ENCODE assay signal across 12 cellular contexts in the genomic region with DNA sequence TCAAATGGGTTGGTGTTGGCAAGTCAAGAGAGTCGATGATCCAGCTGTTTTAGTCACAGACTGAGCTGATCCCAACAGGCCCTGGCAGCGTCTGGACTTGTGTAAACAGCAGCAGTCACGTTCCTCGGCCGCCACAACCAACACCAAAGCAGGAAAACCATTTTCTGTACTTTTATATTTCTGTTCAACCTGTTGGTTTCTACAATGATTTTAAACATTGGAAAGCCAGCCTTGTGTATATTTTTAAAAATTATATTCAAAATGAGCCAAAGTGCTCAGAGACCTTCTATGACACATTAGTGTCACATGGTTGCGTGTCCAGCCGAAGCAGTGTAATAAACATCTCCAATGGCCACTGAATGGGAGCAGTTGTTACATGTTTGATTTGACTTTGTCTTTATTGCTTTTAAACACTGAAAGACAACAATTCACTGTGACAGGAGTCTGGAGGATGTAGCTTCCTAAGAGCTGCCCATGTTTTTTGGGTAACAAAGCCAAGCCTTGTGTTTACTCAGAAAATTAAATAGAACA. TPM values are rescaled to one million over a fixed set of nuclear protein-coding genes. Genes with fewer than 3 reads are reported as not detected.
DNase-seq lines count a peak whose midpoint lies in the region; ATAC-seq and TF ChIP-seq lines count a peak whose summit lies in the region.
"Had no signal": no experiment of that assay in that cellular context is flagged by ENCODE, and none has a peak within 500 bp of the region (broad histone marks: within the 10 kb centered on the region; RNA-seq: fewer than 3 reads in every experiment).

No MANE protein-coding gene starts in this region.

- no peaks in the 10 kb centered on the region for H3K9me3 ChIP-seq in liver (ENCODE audit: control insufficient read depth in 4 of 4, low read length in 3 of 4)
- no peaks in the 10 kb centered on the region for H3K9me3 ChIP-seq in tibial artery

- peak overlapping the region in 1 of 2 donors; percentile 41 for H3K9ac ChIP-seq in liver (ENCODE audit: low read depth in 1 of 2, low read length in 2 of 2)

- H3K27me3 ChIP-seq in liver (ENCODE audit: control insufficient read depth in 4 of 4, insufficient read depth in 4 of 4, low read length in 3 of 4), result no peaks in the 10 kb centered on the region
- no peaks in the 10 kb centered on the region for H3K27me3 ChIP-seq in tibial artery

- DNase-seq in NCI-H1417 treated with DMSO at 0.1 percent for 48 hours (lab: John Stamatoyannopoulos, UW), result peak; percentile 7
- no peak for DNase-seq in coronary artery (ENCODE audit: low spot score)
- DNase-seq in tibial artery, result peak; percentile 81 to 94
- DNase-seq in activated CD4-positive, alpha-beta T cell treated with anti-CD3 and anti-CD28 coated beads, Interleukin-2, amount 10 ng/mL, durations not matched to agents 7 days and 5 days, result no peak
- DNase-seq: activated gamma-delta T cell; effector CD8-positive, alpha-beta T cell; kidney glomerular epithelial cell; WERI-Rb-1 had no signal

- POLR2A ChIA-PET in activated CD4-positive, alpha-beta T cell treated with anti-CD3 and anti-CD28 coated beads, Interleukin-2, amount 10 ng/mL, durations not matched to agents 7 days and 5 days (lab: Charles Lee), result no interaction called here

- TF ChIP-seq CTCF in coronary artery (IDR thresholded peaks at IDR 0.05), result no peak
- TF ChIP-seq CTCF in liver (IDR thresholded peaks at IDR 0.05; ENCODE audit: low read depth, low read length, missing input control), result no peak
- TF ChIP-seq CTCF in tibial artery (IDR thresholded peaks at IDR 0.05), result no peak

- no peaks in the 10 kb centered on the region for H3K27me3 Mint-ChIP-seq in activated CD4-positive, alpha-beta T cell treated with anti-CD3 and anti-CD28 coated beads, Interleukin-2, amount 10 ng/mL, durations not matched to agents 7 days and 5 days

- H3K27ac ChIP-seq in coronary artery (peak overlapping the region; percentile 59 to 88), liver (ENCODE audit: low read depth in 1 of 2, low read length in 2 of 2) (peak overlapping the region; percentile 80 to 89), tibial artery (peak overlapping the region; percentile 97 to 98)
- H3K27ac ChIP-seq: WERI-Rb-1 had no signal

- H3K4me1 ChIP-seq in liver (ENCODE audit: control insufficient read depth in 4 of 4, insufficient read depth in 4 of 4, low read length in 3 of 4), result peaks cover 10 to 43% (median 32%) of the 10 kb centered on the region in 4 donors
- H3K4me1 ChIP-seq in tibial artery, result peaks cover 6 to 73% (median 40%) of the 10 kb centered on the region in 4 donors

- no peaks in the 10 kb centered on the region for H3K36me3 Mint-ChIP-seq in activated CD4-positive, alpha-beta T cell treated with anti-CD3 and anti-CD28 coated beads, Interleukin-2, amount 10 ng/mL, durations not matched to agents 7 days and 5 days (ENCODE audit: low read depth)
- H3K36me3 Mint-ChIP-seq: stimulated activated memory B cell treated with anti-CD40 and anti-IgM and Interleukin-4, amounts not matched to agents 10 μg/mL and 1 μg/mL and 100 μg/mL, for 72 hours had no signal

- ATAC-seq in GM19351 (IDR thresholded peaks at IDR 0.05; ENCODE audit: unreplicated experiment) (no peak), GM21390 (IDR thresholded peaks at IDR 0.05; ENCODE audit: unreplicated experiment) (no peak)

- intact Hi-C loops in tibial artery (cut with DNase I; ENCODE audit: low total_unique reads), result no loop called here

- peaks cover 0 to 24% (median 10%) of the 10 kb centered on the region in 4 donors for H3K36me3 ChIP-seq in liver (ENCODE audit: control insufficient read depth in 4 of 4, insufficient read depth in 3 of 4, low read depth in 1 of 4, low read length in 3 of 4)
- peaks cover 25 to 34% (median 34%) of the 10 kb centered on the region in 3 donors for H3K36me3 ChIP-seq in tibial artery

- TF ChIP-seq RAD21 in liver (IDR thresholded peaks at IDR 0.05), result no peak

- H3K4me1 Mint-ChIP-seq in activated CD4-positive, alpha-beta T cell treated with anti-CD3 and anti-CD28 coated beads, Interleukin-2, amount 10 ng/mL, durations not matched to agents 7 days and 5 days, result peaks cover 14% of the 10 kb centered on the region

- H3K27ac Mint-ChIP-seq in activated CD4-positive, alpha-beta T cell treated with anti-CD3 and anti-CD28 coated beads, Interleukin-2, amount 10 ng/mL, durations not matched to agents 7 days and 5 days, result no peak overlapping the region
- H3K27ac Mint-ChIP-seq: stimulated activated memory B cell treated with anti-CD40 and anti-IgM and Interleukin-4, amounts not matched to agents 10 μg/mL and 1 μg/mL and 100 μg/mL, for 72 hours had no signal

- no peak overlapping the region for H3K4me3 Mint-ChIP-seq in activated CD4-positive, alpha-beta T cell treated with anti-CD3 and anti-CD28 coated beads, Interleukin-2, amount 10 ng/mL, durations not matched to agents 7 days and 5 days
- H3K4me3 Mint-ChIP-seq: stimulated activated memory B cell treated with anti-CD40 and anti-IgM and Interleukin-4, amounts not matched to agents 10 μg/mL and 1 μg/mL and 100 μg/mL, for 72 hours had no signal

- no peak overlapping the region for H3K4me3 ChIP-seq in coronary artery
- no peak overlapping the region for H3K4me3 ChIP-seq in liver (ENCODE audit: low read depth in 1 of 3, low read length in 3 of 3)
- no peak overlapping the region for H3K4me3 ChIP-seq in tibial artery

- 36% methylated on average over 7 of the region's 7 CpGs for WGBS in liver

- CTCF ChIA-PET in activated CD4-positive, alpha-beta T cell treated with anti-CD3 and anti-CD28 coated beads, Interleukin-2, amount 10 ng/mL, durations not matched to agents 7 days and 5 days (lab: Charles Lee), result no interaction called here

- H3K9me3 Mint-ChIP-seq in activated CD4-positive, alpha-beta T cell treated with anti-CD3 and anti-CD28 coated beads, Interleukin-2, amount 10 ng/mL, durations not matched to agents 7 days and 5 days, result no peaks in the 10 kb centered on the region
- H3K9me3 Mint-ChIP-seq: stimulated activated memory B cell treated with anti-CD40 and anti-IgM and Interleukin-4, amounts not matched to agents 10 μg/mL and 1 μg/mL and 100 μg/mL, for 72 hours had no signal

TF ChIP-seq in liver, 16 proteins besides CTCF, POLR2A, EP300 and RAD21 (continues in another document):
- TF ChIP-seq, protein P1, sequence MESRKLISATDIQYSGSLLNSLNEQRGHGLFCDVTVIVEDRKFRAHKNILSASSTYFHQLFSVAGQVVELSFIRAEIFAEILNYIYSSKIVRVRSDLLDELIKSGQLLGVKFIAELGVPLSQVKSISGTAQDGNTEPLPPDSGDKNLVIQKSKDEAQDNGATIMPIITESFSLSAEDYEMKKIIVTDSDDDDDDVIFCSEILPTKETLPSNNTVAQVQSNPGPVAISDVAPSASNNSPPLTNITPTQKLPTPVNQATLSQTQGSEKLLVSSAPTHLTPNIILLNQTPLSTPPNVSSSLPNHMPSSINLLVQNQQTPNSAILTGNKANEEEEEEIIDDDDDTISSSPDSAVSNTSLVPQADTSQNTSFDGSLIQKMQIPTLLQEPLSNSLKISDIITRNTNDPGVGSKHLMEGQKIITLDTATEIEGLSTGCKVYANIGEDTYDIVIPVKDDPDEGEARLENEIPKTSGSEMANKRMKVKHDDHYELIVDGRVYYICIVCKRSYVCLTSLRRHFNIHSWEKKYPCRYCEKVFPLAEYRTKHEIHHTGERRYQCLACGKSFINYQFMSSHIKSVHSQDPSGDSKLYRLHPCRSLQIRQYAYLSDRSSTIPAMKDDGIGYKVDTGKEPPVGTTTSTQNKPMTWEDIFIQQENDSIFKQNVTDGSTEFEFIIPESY (IDR thresholded peaks at IDR 0.05), result no peak
- TF ChIP-seq SP1 (IDR thresholded peaks at IDR 0.05) (peak; percentile 63), FOXA2 (IDR thresholded peaks at IDR 0.05) (peak; percentile 97), FOXA1 (IDR thresholded peaks at IDR 0.05) (peak; percentile 95), RXRA (IDR thresholded peaks at IDR 0.05) (peak; percentile 60 to 79), HNF4A (conservative IDR thresholded peaks at IDR 0.05) (peak in 1 of 2 donors; percentile 39)

RNA-seq across cellular contexts. Expression of gene SIVA1, which starts 5.9 kb away (rescaled TPM):
- 10 to 100 TPM; 67.4 to 90.4 TPM for total RNA-seq in liver
- 100 to 1,000 TPM; 109 to 115 TPM for polyA plus RNA-seq in liver
- 100 to 1,000 TPM in 1 of 2 experiments, 10 to 100 TPM in 1; 84.7 to 135 TPM for total RNA-seq in activated CD4-positive, alpha-beta T cell treated with anti-CD3 and anti-CD28 coated beads, Interleukin-2, amount 10 ng/mL, durations not matched to agents 7 days and 5 days

RNA-seq across cellular contexts. Expression of gene ADSS1, which starts 23.0 kb away (rescaled TPM):
- 10 to 100 TPM in 1 of 2 donors, 1 to 10 TPM in 1; 1.8 to 13.3 TPM for total RNA-seq in liver
- polyA plus RNA-seq in liver, result 10 to 100 TPM; 11.0 to 18.8 TPM
- total RNA-seq in activated CD4-positive, alpha-beta T cell treated with anti-CD3 and anti-CD28 coated beads, Interleukin-2, amount 10 ng/mL, durations not matched to agents 7 days and 5 days, result 1 to 10 TPM in 1 of 2 experiments, under 1 TPM in 1; 0.81 to 1.2 TPM

RNA-seq across cellular contexts. Expression of gene AKT1, which starts 48.5 kb away (rescaled TPM):
- total RNA-seq in liver, result 100 to 1,000 TPM in 1 of 2 donors, 10 to 100 TPM in 1; 39.2 to 192 TPM
- 10 to 100 TPM; 30.6 to 78.2 TPM for polyA plus RNA-seq in liver
- 100 to 1,000 TPM; 159 to 166 TPM for total RNA-seq in activated CD4-positive, alpha-beta T cell treated with anti-CD3 and anti-CD28 coated beads, Interleukin-2, amount 10 ng/mL, durations not matched to agents 7 days and 5 days

RNA-seq across cellular contexts. Expression of gene ZBTB42, which starts 53.9 kb away (rescaled TPM):
- total RNA-seq in liver, result 1 to 10 TPM; 5.4 to 9.4 TPM
- polyA plus RNA-seq in liver, result 1 to 10 TPM; 1.5 to 4.4 TPM
- total RNA-seq in activated CD4-positive, alpha-beta T cell treated with anti-CD3 and anti-CD28 coated beads, Interleukin-2, amount 10 ng/mL, durations not matched to agents 7 days and 5 days, result 1 to 10 TPM; 4.5 to 5.8 TPM

RNA-seq across cellular contexts. Expression of gene INF2, which starts 57.6 kb away (rescaled TPM):
- 10 to 100 TPM; 13.1 to 35.8 TPM for total RNA-seq in liver
- polyA plus RNA-seq in liver, result 10 to 100 TPM; 15.1 to 51.6 TPM
- total RNA-seq in activated CD4-positive, alpha-beta T cell treated with anti-CD3 and anti-CD28 coated beads, Interleukin-2, amount 10 ng/mL, durations not matched to agents 7 days and 5 days, result 100 to 1,000 TPM; 163 to 171 TPM

Comparison
In these comparisons a context has a peak if more than half of its experiments do, and no peak if none do; other contexts are left out.
1. DNase-seq: peak in NCI-H1417 treated with DMSO at 0.1 percent for 48 hours (single experiment) and tibial artery (2 of 2); none in coronary artery (single experiment) and activated CD4-positive, alpha-beta T cell treated with anti-CD3 and anti-CD28 coated beads, Interleukin-2, amount 10 ng/mL, durations not matched to agents 7 days and 5 days (single experiment).
2. Peak in every context shown above with its lines, with median percentiles within 50 percentile points of each other: H3K27ac ChIP-seq.